1 cellular context compared by ENCODE assay signal in the genomic region with DNA sequence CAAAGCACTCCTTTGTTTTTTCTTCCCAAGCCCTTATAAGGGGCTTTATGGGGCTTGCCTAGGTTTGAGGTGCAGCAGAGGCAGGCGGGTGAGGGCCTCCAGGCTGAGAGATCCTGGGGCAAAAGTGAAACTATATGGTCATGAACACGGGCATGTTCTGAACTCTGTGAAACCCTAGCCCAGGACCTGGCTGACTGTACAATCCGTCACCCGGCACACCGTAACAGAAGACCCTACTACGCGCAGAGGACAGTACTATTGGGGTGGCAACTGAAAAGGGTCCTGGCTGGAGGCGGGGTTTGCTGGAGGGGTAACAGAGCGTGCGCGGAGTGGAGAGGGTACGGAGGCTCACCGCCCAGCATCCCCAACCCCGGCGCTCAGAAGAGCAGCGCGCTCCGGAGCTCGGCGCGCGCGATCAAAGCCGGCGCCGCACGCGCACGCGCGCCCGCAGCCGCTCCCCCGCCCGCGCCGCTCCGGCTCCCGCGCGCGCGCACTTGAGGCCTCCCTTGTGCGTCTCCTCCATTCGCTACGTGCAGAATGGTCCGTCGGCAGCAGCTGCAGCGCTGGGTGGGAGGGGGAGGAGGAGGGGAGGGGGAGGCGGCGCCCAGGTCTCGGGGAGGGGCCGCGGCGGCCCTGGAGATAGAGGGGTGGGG.
A peak's percentile ranks its signal among the peaks of the same experiment; 100 is the strongest.
TF ChIP-seq lines count a peak whose summit lies in the region.

No MANE protein-coding gene starts in this region.

TF ChIP-seq in HepG2, 621 proteins besides CTCF, POLR2A, EP300 and RAD21 (continued from another document and continues in another):
- TF ChIP-seq E2F1 (CRISPR knock-in tag; IDR thresholded peaks at IDR 0.05) (peak; percentile 66), KLF12 (CRISPR knock-in tag; IDR thresholded peaks at IDR 0.05; ENCODE audit: borderline replicate concordance) (no peak), RBFOX2 (IDR thresholded peaks at IDR 0.05; ENCODE audit: low read depth, low read length) (peak; percentile 87), SMAD3 (CRISPR knock-in tag; IDR thresholded peaks at IDR 0.05) (no peak; the same call in 1 of the 2 replicates), RFX3 (CRISPR knock-in tag; IDR thresholded peaks at IDR 0.05) (no peak), GATA4 (IDR thresholded peaks at IDR 0.05; ENCODE audit: borderline replicate concordance, low read depth) (peak; percentile 45; the same call in 1 of the 2 replicates), PHF20 (CRISPR knock-in tag; IDR thresholded peaks at IDR 0.05) (no peak), ZNF350 (CRISPR knock-in tag; IDR thresholded peaks at IDR 0.05; ENCODE audit: borderline replicate concordance, low read depth) (no peak), RORA (CRISPR knock-in tag; IDR thresholded peaks at IDR 0.05) (no peak), ARNT2 (CRISPR knock-in tag; IDR thresholded peaks at IDR 0.05; ENCODE audit: low read depth) (peak; percentile 86; the same call in 1 of the 2 replicates), ZBED4 (CRISPR knock-in tag; IDR thresholded peaks at IDR 0.05; ENCODE audit: borderline replicate concordance) (no peak), POLR2AphosphoS5 (IDR thresholded peaks at IDR 0.05; ENCODE audit: low read depth, low read length) (peak; percentile 80), HNRNPK (IDR thresholded peaks at IDR 0.05; ENCODE audit: low read depth, low read length, poor library complexity, severe bottlenecking) (peak; percentile 27), PHF21A (CRISPR knock-in tag; IDR thresholded peaks at IDR 0.05) (no peak), ATAD3A (CRISPR knock-in tag; IDR thresholded peaks at IDR 0.05) (0 out of 2 replicates have a peak, but pooled peaks have one; percentile 23), ZMAT3 (CRISPR knock-in tag; conservative IDR thresholded peaks at IDR 0.05) (peak; percentile 91), ZNF280D (CRISPR knock-in tag; IDR thresholded peaks at IDR 0.05) (0 out of 2 replicates have a peak, but pooled peaks have one; percentile 39), HINFP (CRISPR knock-in tag; IDR thresholded peaks at IDR 0.05; ENCODE audit: low read depth) (no peak)
- TF ChIP-seq, protein P1, sequence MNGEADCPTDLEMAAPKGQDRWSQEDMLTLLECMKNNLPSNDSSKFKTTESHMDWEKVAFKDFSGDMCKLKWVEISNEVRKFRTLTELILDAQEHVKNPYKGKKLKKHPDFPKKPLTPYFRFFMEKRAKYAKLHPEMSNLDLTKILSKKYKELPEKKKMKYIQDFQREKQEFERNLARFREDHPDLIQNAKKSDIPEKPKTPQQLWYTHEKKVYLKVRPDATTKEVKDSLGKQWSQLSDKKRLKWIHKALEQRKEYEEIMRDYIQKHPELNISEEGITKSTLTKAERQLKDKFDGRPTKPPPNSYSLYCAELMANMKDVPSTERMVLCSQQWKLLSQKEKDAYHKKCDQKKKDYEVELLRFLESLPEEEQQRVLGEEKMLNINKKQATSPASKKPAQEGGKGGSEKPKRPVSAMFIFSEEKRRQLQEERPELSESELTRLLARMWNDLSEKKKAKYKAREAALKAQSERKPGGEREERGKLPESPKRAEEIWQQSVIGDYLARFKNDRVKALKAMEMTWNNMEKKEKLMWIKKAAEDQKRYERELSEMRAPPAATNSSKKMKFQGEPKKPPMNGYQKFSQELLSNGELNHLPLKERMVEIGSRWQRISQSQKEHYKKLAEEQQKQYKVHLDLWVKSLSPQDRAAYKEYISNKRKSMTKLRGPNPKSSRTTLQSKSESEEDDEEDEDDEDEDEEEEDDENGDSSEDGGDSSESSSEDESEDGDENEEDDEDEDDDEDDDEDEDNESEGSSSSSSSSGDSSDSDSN (CRISPR knock-in tag; IDR thresholded peaks at IDR 0.05), result no peak
- TF ChIP-seq, protein P2, sequence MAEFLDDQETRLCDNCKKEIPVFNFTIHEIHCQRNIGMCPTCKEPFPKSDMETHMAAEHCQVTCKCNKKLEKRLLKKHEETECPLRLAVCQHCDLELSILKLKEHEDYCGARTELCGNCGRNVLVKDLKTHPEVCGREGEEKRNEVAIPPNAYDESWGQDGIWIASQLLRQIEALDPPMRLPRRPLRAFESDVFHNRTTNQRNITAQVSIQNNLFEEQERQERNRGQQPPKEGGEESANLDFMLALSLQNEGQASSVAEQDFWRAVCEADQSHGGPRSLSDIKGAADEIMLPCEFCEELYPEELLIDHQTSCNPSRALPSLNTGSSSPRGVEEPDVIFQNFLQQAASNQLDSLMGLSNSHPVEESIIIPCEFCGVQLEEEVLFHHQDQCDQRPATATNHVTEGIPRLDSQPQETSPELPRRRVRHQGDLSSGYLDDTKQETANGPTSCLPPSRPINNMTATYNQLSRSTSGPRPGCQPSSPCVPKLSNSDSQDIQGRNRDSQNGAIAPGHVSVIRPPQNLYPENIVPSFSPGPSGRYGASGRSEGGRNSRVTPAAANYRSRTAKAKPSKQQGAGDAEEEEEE (CRISPR knock-in tag; IDR thresholded peaks at IDR 0.05; ENCODE audit: borderline replicate concordance), result peak; percentile 34; the same call in 1 of the 2 replicates
- TF ChIP-seq, protein P3, sequence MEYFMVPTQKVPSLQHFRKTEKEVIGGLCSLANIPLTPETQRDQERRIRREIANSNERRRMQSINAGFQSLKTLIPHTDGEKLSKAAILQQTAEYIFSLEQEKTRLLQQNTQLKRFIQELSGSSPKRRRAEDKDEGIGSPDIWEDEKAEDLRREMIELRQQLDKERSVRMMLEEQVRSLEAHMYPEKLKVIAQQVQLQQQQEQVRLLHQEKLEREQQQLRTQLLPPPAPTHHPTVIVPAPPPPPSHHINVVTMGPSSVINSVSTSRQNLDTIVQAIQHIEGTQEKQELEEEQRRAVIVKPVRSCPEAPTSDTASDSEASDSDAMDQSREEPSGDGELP (IDR thresholded peaks at IDR 0.05; ENCODE audit: borderline replicate concordance, low read depth), result peak; percentile 77; the same call in 1 of the 2 replicates
- TF ChIP-seq, protein P4, sequence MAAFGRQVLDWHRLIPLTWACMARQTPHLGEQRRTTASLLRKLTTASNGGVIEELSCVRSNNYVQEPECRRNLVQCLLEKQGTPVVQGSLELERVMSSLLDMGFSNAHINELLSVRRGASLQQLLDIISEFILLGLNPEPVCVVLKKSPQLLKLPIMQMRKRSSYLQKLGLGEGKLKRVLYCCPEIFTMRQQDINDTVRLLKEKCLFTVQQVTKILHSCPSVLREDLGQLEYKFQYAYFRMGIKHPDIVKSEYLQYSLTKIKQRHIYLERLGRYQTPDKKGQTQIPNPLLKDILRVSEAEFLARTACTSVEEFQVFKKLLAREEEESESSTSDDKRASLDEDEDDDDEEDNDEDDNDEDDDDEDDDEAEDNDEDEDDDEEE (CRISPR knock-in tag; IDR thresholded peaks at IDR 0.05), result peak; percentile 89
